ENCODE assay signal across 26 cellular contexts in genomic region chr2:223578846-223579245, GRCh38. TPM values are rescaled to one million over a fixed set of nuclear protein-coding genes. Genes with fewer than 3 reads are reported as not detected.
"Had no signal": no experiment of that assay in that cellular context is flagged by ENCODE, and none has a peak within 500 bp of the region (broad histone marks: within the 10 kb centered on the region; RNA-seq: fewer than 3 reads in every experiment).

No MANE protein-coding gene starts in this region.

- H3K4me3 ChIP-seq: dorsolateral prefrontal cortex, left lung, mucosa of descending colon, neural progenitor cell, right atrium auricular region, smooth muscle cell, thyroid gland, uterus had no signal

- H3K27me3 ChIP-seq: dorsolateral prefrontal cortex, left lung, neural progenitor cell, right atrium auricular region, thyroid gland, uterus had no signal

- H3K4me2 ChIP-seq: neural progenitor cell, smooth muscle cell had no signal

- H3K4me1 ChIP-seq: left lung, neural progenitor cell, thyroid gland, uterus had no signal

- H3K36me3 ChIP-seq: left lung, neural progenitor cell, right atrium auricular region, thyroid gland, uterus had no signal

- H3K9me3 ChIP-seq: left lung, mucosa of descending colon, right atrium auricular region, thyroid gland, uterus had no signal

- DNase-seq: cerebellar nuclear complex; cortex of kidney; dorsolateral prefrontal cortex; effector CD4-positive, alpha-beta T cell; kidney; left cardiac atrium; left lung; mesenchymal stem cell; mucosa of descending colon; naive thymus-derived CD4-positive, alpha-beta T cell; stimulated activated CD4-positive, alpha-beta T cell treated with anti-CD3 and anti-CD28 coated beads, Interleukin-12 subunit alpha, Interleukin-12 subunit beta, amount 100 ng/mL, for 4 hours; stimulated activated CD4-positive, alpha-beta T cell treated with anti-CD3 and anti-CD28 coated beads, Interleukin-1b, Interleukin-23, amount 100 ng/mL, for 48 hours; stimulated activated CD4-positive, alpha-beta T cell treated with anti-CD3 and anti-CD28 coated beads, Interleukin-4, amount 100 ng/mL, for 1 hour; stimulated activated CD8-positive, alpha-beta memory T cell treated with anti-CD3 and anti-CD28 coated beads, Interleukin-4, amount 100 ng/mL, for 48 hours; stimulated activated naive CD4-positive, alpha-beta T cell; stimulated activated naive CD8-positive, alpha-beta T cell treated with anti-CD3 and anti-CD28 coated beads, Interleukin-15, amount 100 ng/mL, for 72 hours; thyroid gland; uterus had no signal

- ATAC-seq: esophagus mucosa; left cardiac atrium; left lung; mucosa of descending colon; naive thymus-derived CD4-positive, alpha-beta T cell; sciatic nerve; stimulated activated naive CD8-positive, alpha-beta T cell treated with anti-CD3 and anti-CD28 coated beads, Interleukin-15, amount 100 ng/mL, for 72 hours had no signal

- H3K27ac ChIP-seq: dorsolateral prefrontal cortex, epithelial cell of prostate, left lung, neural progenitor cell, parathyroid adenoma, right atrium auricular region, thyroid gland, uterus had no signal

- H3K9ac ChIP-seq: neural progenitor cell, parathyroid adenoma had no signal

- H2AFZ ChIP-seq: neural progenitor cell, parathyroid adenoma had no signal

RNA-seq across cellular contexts. Expression of gene SCG2, which starts 23.3 kb away (rescaled TPM):
- total RNA-seq: lung microvascular endothelial cell had no signal
- polyA plus RNA-seq: naive thymus-derived CD4-positive, alpha-beta T cell had no signal
